8 cellular contexts compared by ENCODE assay signal in genomic region chr10:100998183-100998990, GRCh38. TPM values are rescaled to one million over a fixed set of nuclear protein-coding genes. Genes with fewer than 3 reads are reported as not detected.
DNase-seq lines count a peak whose midpoint lies in the region; ATAC-seq and TF ChIP-seq lines count a peak whose summit lies in the region.

No MANE protein-coding gene starts in this region.

- H3K9me3 Mint-ChIP-seq in activated naive CD8-positive, alpha-beta T cell treated with anti-CD3 and anti-CD28 coated beads, Interleukin-2, amount 50 U/mL, for 24 hours, result no peaks in the 10 kb centered on the region

- DNase-seq in C1 segment of cervical spinal cord (lab: John Stamatoyannopoulos, UW) (peak; percentile 56 to 96 (median 88)), NCI-H1092 treated with DMSO at 0.1 percent for 48 hours (lab: John Stamatoyannopoulos, UW) (peak; percentile 88), SKM-1 (lab: John Stamatoyannopoulos, UW; ENCODE audit: unreplicated experiment) (peak; percentile 16), head of caudate nucleus (peak; percentile 81 to 96 (median 91)), osteoblast (ENCODE audit: insufficient read length, low spot score, missing footprints) (peak; percentile 100), ureter (ENCODE audit: low spot score) (peak; percentile 91)
- DNase-seq in activated naive CD8-positive, alpha-beta T cell treated with anti-CD3 and anti-CD28 coated beads, Interleukin-2, amount 50 U/mL, for 24 hours, result peak; percentile 75

- peaks cover 38% of the 10 kb centered on the region for H3K4me1 ChIP-seq in osteoblast (ENCODE audit: insufficient read depth, low read length)

- H3K27ac ChIP-seq in osteoblast (ENCODE audit: low read depth, low read length), result peak overlapping the region; percentile 99

- peak overlapping the region; percentile 99 for H3K4me2 ChIP-seq in osteoblast (ENCODE audit: insufficient read depth, low read length)

- H3K4me3 ChIP-seq in osteoblast (ENCODE audit: insufficient read depth, low read length), result peak overlapping the region; percentile 88

- TF ChIP-seq CTCF in osteoblast (IDR thresholded peaks at IDR 0.05; ENCODE audit: extremely low read depth, low read depth, low read length), result no peak

- peaks cover 37% of the 10 kb centered on the region for H3K79me2 ChIP-seq in osteoblast (ENCODE audit: insufficient read depth, low read length)

- intact Hi-C loops in head of caudate nucleus (cut with DNase I), result loop anchor here (5.0 kb wide), 1 partner anchor 86 kb away; the partner anchor contains the start of gene SLF2

- H4K20me1 ChIP-seq in osteoblast (ENCODE audit: insufficient read depth, low read length), result peaks cover 20% of the 10 kb centered on the region

- H3K9me3 ChIP-seq in osteoblast (ENCODE audit: low read depth, low read length), result no peaks in the 10 kb centered on the region

- peak overlapping the region; percentile 85 for H2AFZ ChIP-seq in osteoblast (ENCODE audit: low read length)

- peak overlapping the region; percentile 94 for H3K27ac Mint-ChIP-seq in activated naive CD8-positive, alpha-beta T cell treated with anti-CD3 and anti-CD28 coated beads, Interleukin-2, amount 50 U/mL, for 24 hours

- H3K4me3 Mint-ChIP-seq in activated naive CD8-positive, alpha-beta T cell treated with anti-CD3 and anti-CD28 coated beads, Interleukin-2, amount 50 U/mL, for 24 hours, result peak overlapping the region; percentile 86

- no peaks in the 10 kb centered on the region for H3K27me3 ChIP-seq in osteoblast (ENCODE audit: insufficient read depth, low read length)

- H3K27me3 Mint-ChIP-seq in activated naive CD8-positive, alpha-beta T cell treated with anti-CD3 and anti-CD28 coated beads, Interleukin-2, amount 50 U/mL, for 24 hours, result no peaks in the 10 kb centered on the region

- peak; percentile 18 for ATAC-seq in GM21423 (IDR thresholded peaks at IDR 0.05; ENCODE audit: unreplicated experiment)
- ATAC-seq in activated naive CD8-positive, alpha-beta T cell treated with anti-CD3 and anti-CD28 coated beads, Interleukin-2, amount 50 U/mL, for 24 hours, result peak; percentile 25

- peaks cover 15% of the 10 kb centered on the region for H3K36me3 ChIP-seq in osteoblast (ENCODE audit: insufficient read depth, low read length)

- H3K36me3 Mint-ChIP-seq in activated naive CD8-positive, alpha-beta T cell treated with anti-CD3 and anti-CD28 coated beads, Interleukin-2, amount 50 U/mL, for 24 hours (ENCODE audit: low read depth), result peaks cover 12% of the 10 kb centered on the region

- H3K4me1 Mint-ChIP-seq in activated naive CD8-positive, alpha-beta T cell treated with anti-CD3 and anti-CD28 coated beads, Interleukin-2, amount 50 U/mL, for 24 hours, result peaks cover 26% of the 10 kb centered on the region

RNA-seq across cellular contexts. Expression of gene LZTS2, which starts 1.2 kb away (rescaled TPM):
- total RNA-seq in osteoblast, result 117 and 127 TPM in 2 replicates
- 63.6 TPM for total RNA-seq in ureter

RNA-seq across cellular contexts. Expression of gene TWNK, which starts 11.0 kb away (rescaled TPM):
- 3.2 and 3.3 TPM in 2 replicates for total RNA-seq in osteoblast
- 13.7 TPM for total RNA-seq in ureter

RNA-seq across cellular contexts. Expression of gene MRPL43, which starts 11.1 kb away (rescaled TPM):
- 48.5 and 55.7 TPM in 2 replicates for total RNA-seq in osteoblast
- total RNA-seq in ureter, result 74.7 TPM

RNA-seq across cellular contexts. Expression of gene SEMA4G, which starts 29.1 kb away (rescaled TPM):
- total RNA-seq in osteoblast, result under 0.01 and 0.29 TPM in 2 replicates
- 5.0 TPM for total RNA-seq in ureter

RNA-seq across cellular contexts. Expression of gene PDZD7, which starts 32.5 kb away (rescaled TPM):
- 0.72 and 1.2 TPM in 2 replicates for total RNA-seq in osteoblast
- total RNA-seq in ureter, result 0.18 TPM

Comparison
In these comparisons a context has a peak if more than half of its experiments do, and no peak if none do; other contexts are left out.
1. Peak in every context shown above with its lines: DNase-seq, ATAC-seq, H3K4me3 ChIP-seq and H3K27ac ChIP-seq.
2. DNase-seq: peak in every context shown above with its lines; median percentile 100 in osteoblast; 91 in head of caudate nucleus; 91 in ureter; 88 in C1 segment of cervical spinal cord; 88 in NCI-H1092 treated with DMSO at 0.1 percent for 48 hours; 75 in activated naive CD8-positive, alpha-beta T cell treated with anti-CD3 and anti-CD28 coated beads, Interleukin-2, amount 50 U/mL, for 24 hours; 16 in SKM-1.